ENCODE assay signal across 8 cellular contexts in the genomic region with DNA sequence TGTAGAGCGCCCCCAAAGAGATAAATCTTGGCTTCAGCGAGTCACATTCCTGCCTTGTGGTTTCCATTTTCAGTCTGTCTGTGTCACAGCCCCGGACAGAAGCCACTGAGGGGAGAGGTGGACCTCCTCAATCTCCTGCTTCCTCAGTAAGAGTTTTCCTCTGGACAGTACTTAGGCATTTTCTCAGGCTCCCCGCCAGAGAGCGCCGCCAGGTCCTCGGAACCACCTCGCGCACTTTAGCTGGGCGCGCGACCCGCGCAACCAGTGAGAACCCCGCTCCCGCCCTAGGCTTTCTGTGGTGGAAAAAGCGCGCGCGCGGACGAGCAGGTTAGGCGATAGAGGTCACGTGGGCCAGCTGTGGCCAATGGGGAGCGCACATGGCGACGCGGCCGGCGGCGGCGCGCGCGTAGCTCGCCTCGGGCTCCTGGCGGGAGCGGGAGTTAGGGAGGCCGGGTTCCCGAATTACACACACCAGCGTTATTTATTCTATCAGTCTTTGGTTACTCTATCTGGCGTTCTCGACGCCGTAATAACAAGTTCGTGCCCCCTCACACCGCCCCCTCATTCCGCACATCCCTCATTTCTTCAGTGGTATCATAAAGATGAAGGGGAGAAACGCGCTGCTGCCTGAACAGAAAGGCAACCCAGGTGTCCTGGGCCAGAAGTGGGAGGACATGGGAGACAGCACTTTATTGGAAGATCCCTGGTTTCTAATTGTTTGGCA. TPM values are rescaled to one million over a fixed set of nuclear protein-coding genes. Genes with fewer than 3 reads are reported as not detected.
DNase-seq lines count a peak whose midpoint lies in the region; ATAC-seq and TF ChIP-seq lines count a peak whose summit lies in the region.

No MANE protein-coding gene starts in this region.

- ATAC-seq in GM19455 (IDR thresholded peaks at IDR 0.05; ENCODE audit: unreplicated experiment) (peak; percentile 91), lower lobe of right lung (peak; percentile 100)

- peaks cover 1% of the 10 kb centered on the region for H3K27me3 Mint-ChIP-seq in activated CD4-positive, alpha-beta memory T cell treated with anti-CD3 and anti-CD28 coated beads, Interleukin-2, amount 10 ng/mL, durations not matched to agents 7 days and 5 days

- H3K9me3 ChIP-seq in lower lobe of right lung = no peaks in the 10 kb centered on the region

- H3K4me3 Mint-ChIP-seq in activated CD4-positive, alpha-beta memory T cell treated with anti-CD3 and anti-CD28 coated beads, Interleukin-2, amount 10 ng/mL, durations not matched to agents 7 days and 5 days = peak overlapping the region; percentile 81

- peak overlapping the region; percentile 77 for H3K27ac Mint-ChIP-seq in activated CD4-positive, alpha-beta memory T cell treated with anti-CD3 and anti-CD28 coated beads, Interleukin-2, amount 10 ng/mL, durations not matched to agents 7 days and 5 days

- H3K36me3 Mint-ChIP-seq in activated CD4-positive, alpha-beta memory T cell treated with anti-CD3 and anti-CD28 coated beads, Interleukin-2, amount 10 ng/mL, durations not matched to agents 7 days and 5 days (ENCODE audit: low read depth) = no peaks in the 10 kb centered on the region

- H3K27ac ChIP-seq in HL-60 (replicated peaks) = peak overlapping the region; percentile 52
- peak overlapping the region; percentile 82 for H3K27ac ChIP-seq in lower lobe of right lung

- POLR2A ChIA-PET in activated CD4-positive, alpha-beta memory T cell treated with anti-CD3 and anti-CD28 coated beads, Interleukin-2, amount 10 ng/mL, durations not matched to agents 7 days and 5 days (lab: Charles Lee) = interaction anchor here (0.8 to 2.2 kb wide), 21 partner anchors 13 to 396 kb away, joined by 3 to 19 read pairs (median 5); a partner anchor contains a TSS

- TF ChIP-seq CTCF in HL-60 (IDR thresholded peaks at IDR 0.05; ENCODE audit: insufficient read depth, low read length) (peak; percentile 58), lower lobe of right lung (IDR thresholded peaks at IDR 0.05) (peak; percentile 67)

- H3K27me3 ChIP-seq in HL-60 (ENCODE audit: insufficient read depth, poor library complexity, severe bottlenecking) (no peaks in the 10 kb centered on the region), lower lobe of right lung (ENCODE audit: low read depth) (no peaks in the 10 kb centered on the region)

- peak; percentile 92 for DNase-seq in CMK (ENCODE audit: low read depth)
- DNase-seq in HL-60 (ENCODE audit: low read depth in 1 of 2, low spot score in 1 of 2) = peak; percentile 96 to 99
- DNase-seq in NCI-H82 treated with DMSO at 0.1 percent for 48 hours (lab: John Stamatoyannopoulos, UW; ENCODE audit: unreplicated experiment) = peak; percentile 98
- peak; percentile 98 for DNase-seq in activated CD4-positive, alpha-beta memory T cell treated with anti-CD3 and anti-CD28 coated beads, Interleukin-2, amount 10 ng/mL, durations not matched to agents 7 days and 5 days
- DNase-seq in ecto neural progenitor cell (ENCODE audit: low spot score) = peak; percentile 99
- DNase-seq in lower lobe of right lung = peak; percentile 100
- DNase-seq in stimulated activated CD4-positive, alpha-beta T cell treated with anti-CD3 and anti-CD28 coated beads, TNF-alpha, amount 100 ng/mL, for 1 hour (ENCODE audit: low read depth in 3 of 3, low spot score in 1 of 3) = peak; percentile 91 to 95 (median 93)

- no peaks in the 10 kb centered on the region for H3K36me3 ChIP-seq in lower lobe of right lung

- CTCF ChIA-PET in activated CD4-positive, alpha-beta memory T cell treated with anti-CD3 and anti-CD28 coated beads, Interleukin-2, amount 10 ng/mL, durations not matched to agents 7 days and 5 days (lab: Charles Lee) = interaction anchor here (0.6 to 1.7 kb wide), 26 partner anchors 9 to 396 kb away, joined by 3 to 12 read pairs (median 4); a partner anchor contains a TSS

- H3K4me3 ChIP-seq in HL-60 (replicated peaks; ENCODE audit: insufficient read depth, low read length) = peak overlapping the region; percentile 52
- H3K4me3 ChIP-seq in lower lobe of right lung = peak overlapping the region; percentile 62

- intact Hi-C loops in lower lobe of right lung (cut with DNase I) = no loop called here

- H3K4me1 ChIP-seq in lower lobe of right lung = peaks cover 7% of the 10 kb centered on the region

- peaks cover 23% of the 10 kb centered on the region for H3K4me1 Mint-ChIP-seq in activated CD4-positive, alpha-beta memory T cell treated with anti-CD3 and anti-CD28 coated beads, Interleukin-2, amount 10 ng/mL, durations not matched to agents 7 days and 5 days

- no peaks in the 10 kb centered on the region for H3K9me3 Mint-ChIP-seq in activated CD4-positive, alpha-beta memory T cell treated with anti-CD3 and anti-CD28 coated beads, Interleukin-2, amount 10 ng/mL, durations not matched to agents 7 days and 5 days

RNA-seq across cellular contexts. Expression of a gene that starts 19.4 kb away (rescaled TPM):
- total RNA-seq in activated CD4-positive, alpha-beta memory T cell treated with anti-CD3 and anti-CD28 coated beads, Interleukin-2, amount 10 ng/mL, durations not matched to agents 7 days and 5 days = under 1 TPM in 1 of 2 experiments, not detected in 1; 0.35 TPM
- not detected for total RNA-seq in lower lobe of right lung

RNA-seq across cellular contexts. Expression of a gene that starts 19.5 kb away (rescaled TPM):
- total RNA-seq in activated CD4-positive, alpha-beta memory T cell treated with anti-CD3 and anti-CD28 coated beads, Interleukin-2, amount 10 ng/mL, durations not matched to agents 7 days and 5 days = 10 to 100 TPM; 60.7 to 63.6 TPM
- 37.2 TPM for total RNA-seq in lower lobe of right lung

RNA-seq across cellular contexts. Expression of a gene that starts 35.8 kb away (rescaled TPM):
- total RNA-seq in activated CD4-positive, alpha-beta memory T cell treated with anti-CD3 and anti-CD28 coated beads, Interleukin-2, amount 10 ng/mL, durations not matched to agents 7 days and 5 days = 10 to 100 TPM; 20.7 to 21.9 TPM
- 5.2 TPM for total RNA-seq in lower lobe of right lung

Comparison
In these comparisons a context has a peak if more than half of its experiments do, and no peak if none do; other contexts are left out.
1. Peak in every context shown above with its lines: DNase-seq, ATAC-seq, H3K4me3 ChIP-seq and H3K27ac ChIP-seq.